1 cellular context compared by ENCODE assay signal in the genomic region with DNA sequence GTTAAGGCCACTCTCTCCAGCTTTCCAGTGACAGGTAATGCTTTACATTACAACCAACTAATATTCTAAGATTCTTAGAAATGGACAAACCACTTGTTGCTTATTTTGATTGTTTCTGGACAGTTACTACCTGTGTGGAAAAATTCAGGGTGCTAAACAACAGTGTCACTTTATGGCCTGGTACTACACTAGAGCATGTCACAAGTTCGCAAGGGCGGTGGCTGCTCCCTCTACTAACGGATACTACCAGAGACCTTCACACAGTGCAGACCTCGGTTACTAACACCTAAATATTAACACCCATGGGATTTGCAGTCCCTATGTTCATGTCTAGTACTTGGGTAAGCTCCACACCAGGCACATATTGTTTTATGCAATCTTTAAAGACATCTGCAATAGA.
TF ChIP-seq lines count a peak whose summit lies in the region.

No MANE protein-coding gene starts in this region.

TF ChIP-seq in WTC11, 78 proteins besides CTCF, POLR2A, EP300 and RAD21:
- TF ChIP-seq, protein P1, sequence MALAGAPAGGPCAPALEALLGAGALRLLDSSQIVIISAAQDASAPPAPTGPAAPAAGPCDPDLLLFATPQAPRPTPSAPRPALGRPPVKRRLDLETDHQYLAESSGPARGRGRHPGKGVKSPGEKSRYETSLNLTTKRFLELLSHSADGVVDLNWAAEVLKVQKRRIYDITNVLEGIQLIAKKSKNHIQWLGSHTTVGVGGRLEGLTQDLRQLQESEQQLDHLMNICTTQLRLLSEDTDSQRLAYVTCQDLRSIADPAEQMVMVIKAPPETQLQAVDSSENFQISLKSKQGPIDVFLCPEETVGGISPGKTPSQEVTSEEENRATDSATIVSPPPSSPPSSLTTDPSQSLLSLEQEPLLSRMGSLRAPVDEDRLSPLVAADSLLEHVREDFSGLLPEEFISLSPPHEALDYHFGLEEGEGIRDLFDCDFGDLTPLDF (CRISPR knock-in tag; IDR thresholded peaks at IDR 0.05): no peak
- TF ChIP-seq RORB (CRISPR knock-in tag; IDR thresholded peaks at IDR 0.05) (no peak), FOXP1 (CRISPR knock-in tag; IDR thresholded peaks at IDR 0.05; ENCODE audit: borderline replicate concordance) (no peak), NFYB (CRISPR knock-in tag; conservative IDR thresholded peaks at IDR 0.05; ENCODE audit: low read depth) (no peak), ZNF219 (CRISPR knock-in tag; IDR thresholded peaks at IDR 0.05; ENCODE audit: borderline replicate concordance) (no peak), ZNF138 (CRISPR knock-in tag; conservative IDR thresholded peaks at IDR 0.05) (no peak), CREM (CRISPR knock-in tag; IDR thresholded peaks at IDR 0.05) (no peak)
